Comparison of ENCODE assay signal across 9 cellular contexts in genomic region chr17:36721560-36722120, GRCh38.
DNase-seq lines count a peak whose midpoint lies in the region; ATAC-seq, FAIRE-seq and TF ChIP-seq lines count a peak whose summit lies in the region.
"Had no signal": no experiment of that assay in that cellular context is flagged by ENCODE, and none has a peak within 500 bp of the region (broad histone marks: within the 10 kb centered on the region; RNA-seq: fewer than 3 reads in every experiment).

No MANE protein-coding gene starts in this region.

- H3K9me1 ChIP-seq in endothelial cell of umbilical vein (replicated peaks; ENCODE audit: control insufficient read depth, extremely low read depth, insufficient read depth, low read length): no peaks in the 10 kb centered on the region

- H3K4me3 Mint-ChIP-seq in activated CD4-positive, alpha-beta T cell treated with anti-CD3 and anti-CD28 coated beads, Interleukin-2, amount 10 ng/mL, durations not matched to agents 24 days and 14 days: peak overlapping the region; percentile 80

- H3K79me2 ChIP-seq in endothelial cell of umbilical vein (ENCODE audit: control insufficient read depth, insufficient read depth, low read length): no peaks in the 10 kb centered on the region
- no peaks in the 10 kb centered on the region for H3K79me2 ChIP-seq in smooth muscle cell (ENCODE audit: low read depth)
- H3K79me2 ChIP-seq in mammary epithelial cell (ENCODE audit: insufficient read depth, low read length): no peaks in the 10 kb centered on the region

- TF ChIP-seq CTCF in endothelial cell of umbilical vein (IDR thresholded peaks at IDR 0.05; ENCODE audit: extremely low read depth in 1 of 2, insufficient read depth in 1 of 2, low read depth in 1 of 2, low read length in 2 of 2) (no peak), smooth muscle cell (IDR thresholded peaks at IDR 0.05; ENCODE audit: borderline replicate concordance, insufficient read depth, poor library complexity, severe bottlenecking) (no peak), mammary epithelial cell (conservative IDR thresholded peaks at IDR 0.05 in 1 of 2, IDR thresholded peaks at IDR 0.05 in 1 of 2; ENCODE audit: extremely low read depth in 1 of 2, insufficient read depth in 1 of 2, low read depth in 1 of 2, low read length in 2 of 2) (no peak)

- peak; percentile 72 for DNase-seq in activated CD4-positive, alpha-beta T cell treated with anti-CD3 and anti-CD28 coated beads, Interleukin-2, amount 10 ng/mL, durations not matched to agents 24 days and 14 days
- DNase-seq in activated CD4-positive, alpha-beta T cell treated with anti-CD3 and anti-CD28 coated beads for 48 hours: no peak
- DNase-seq in NCI-H748 treated with DMSO at 0.1 percent for 48 hours (lab: John Stamatoyannopoulos, UW) (peak; percentile 94), endothelial cell of umbilical vein (ENCODE audit: low read depth, low spot score) (peak; percentile 14), smooth muscle cell (lab: John Stamatoyannopoulos, UW; ENCODE audit: unreplicated experiment) (no peak), NCI-H82 (lab: John Stamatoyannopoulos, UW) (no peak), mammary epithelial cell (no peak)

- H3F3A ChIP-seq in smooth muscle cell (ENCODE audit: low read depth): no peaks in the 10 kb centered on the region

- no TSS peak for BruUV-seq in endothelial cell of umbilical vein (replicated peaks; lab: Mats Ljungman, UMichigan)
- no TSS peak for BruUV-seq in mammary epithelial cell (replicated peaks; lab: Mats Ljungman, UMichigan)

- intact Hi-C loops in activated CD4-positive, alpha-beta T cell treated with anti-CD3 and anti-CD28 coated beads, Interleukin-2, amount 10 ng/mL, durations not matched to agents 24 days and 14 days (cut with micrococcal nuclease): loop anchor here (2.0 to 10.0 kb wide), 3 partner anchors 44 to 227 kb away; partner anchors contain the start of genes AATF and GGNBP2
- intact Hi-C loops in endothelial cell of umbilical vein (cut with micrococcal nuclease) (no loop called here), mammary epithelial cell (cut with micrococcal nuclease) (no loop called here)

- CTCF ChIA-PET in endothelial cell of umbilical vein (lab: Charles Lee): no interaction called here
- CTCF ChIA-PET in mammary epithelial cell (lab: Charles Lee; ENCODE audit: low non-redundant PET): no interaction called here

- TF ChIP-seq POLR2A in endothelial cell of umbilical vein (IDR thresholded peaks at IDR 0.05; ENCODE audit: low read depth, low read length): no peak

- H3K4me1 ChIP-seq in endothelial cell of umbilical vein (ENCODE audit: control insufficient read depth, extremely low read depth, insufficient read depth, low read length) (peaks cover 7% of the 10 kb centered on the region), smooth muscle cell (ENCODE audit: low read depth) (peaks cover 22% of the 10 kb centered on the region), mammary epithelial cell (ENCODE audit: insufficient read depth, low read length) (no peaks in the 10 kb centered on the region)

- WGBS in smooth muscle cell (ENCODE audit: low lambda C conversion rate): 47% methylated on average over 8 of the region's 8 CpGs
- WGBS in mammary epithelial cell (ENCODE audit: low coverage, missing lambda C conversion rate): 66% methylated on average over 8 of the region's 8 CpGs

- peaks cover 46% of the 10 kb centered on the region for H3K4me1 Mint-ChIP-seq in activated CD4-positive, alpha-beta T cell treated with anti-CD3 and anti-CD28 coated beads, Interleukin-2, amount 10 ng/mL, durations not matched to agents 24 days and 14 days

- in situ Hi-C loops in mammary epithelial cell (cut with MboI; ENCODE audit: low sequenced_read_pairs in 2 of 2): no loop called here

- no peaks in the 10 kb centered on the region for H3K9me3 ChIP-seq in endothelial cell of umbilical vein (replicated peaks; ENCODE audit: control insufficient read depth, insufficient read depth, low read length)
- no peaks in the 10 kb centered on the region for H3K9me3 ChIP-seq in smooth muscle cell (replicated peaks; ENCODE audit: low read depth)
- no peaks in the 10 kb centered on the region for H3K9me3 ChIP-seq in mammary epithelial cell (replicated peaks; ENCODE audit: insufficient read depth, low read length)

- H3K36me3 Mint-ChIP-seq in activated CD4-positive, alpha-beta T cell treated with anti-CD3 and anti-CD28 coated beads, Interleukin-2, amount 10 ng/mL, durations not matched to agents 24 days and 14 days (ENCODE audit: low read depth): peaks cover 5% of the 10 kb centered on the region

- FAIRE-seq in endothelial cell of umbilical vein (lab: Jason Lieb, UNC): no peak
- FAIRE-seq: G401.6 had no signal

- ATAC-seq in GM19324 (IDR thresholded peaks at IDR 0.05; ENCODE audit: low FRiP score, unreplicated experiment): no peak

- dilution Hi-C loops in endothelial cell of umbilical vein (cut with MboI; ENCODE audit: extremely low pct_ligation_motif_present, low sequenced_read_pairs): no loop called here
- dilution Hi-C loops in mammary epithelial cell (cut with HindIII; ENCODE audit: low sequenced_read_pairs): loop anchor here (5.0 kb wide), 2 partner anchors 34 to 74 kb away; no protein-coding TSS in a partner anchor

- no peaks in the 10 kb centered on the region for H4K20me1 ChIP-seq in endothelial cell of umbilical vein (replicated peaks; ENCODE audit: control insufficient read depth, extremely low read depth, insufficient read depth, low read length)
- no peaks in the 10 kb centered on the region for H4K20me1 ChIP-seq in smooth muscle cell (ENCODE audit: low read depth)
- H4K20me1 ChIP-seq in mammary epithelial cell (ENCODE audit: insufficient read depth, low read length): no peaks in the 10 kb centered on the region

- peaks cover 2% of the 10 kb centered on the region for H3K9me3 Mint-ChIP-seq in activated CD4-positive, alpha-beta T cell treated with anti-CD3 and anti-CD28 coated beads, Interleukin-2, amount 10 ng/mL, durations not matched to agents 24 days and 14 days

- no peaks in the 10 kb centered on the region for H3K36me3 ChIP-seq in endothelial cell of umbilical vein (ENCODE audit: control insufficient read depth in 2 of 2, extremely low read depth in 1 of 2, insufficient read depth in 2 of 2, low read length in 2 of 2)
- no peaks in the 10 kb centered on the region for H3K36me3 ChIP-seq in smooth muscle cell (ENCODE audit: low read depth)
- no peaks in the 10 kb centered on the region for H3K36me3 ChIP-seq in mammary epithelial cell (ENCODE audit: insufficient read depth, low read length)

- peak overlapping the region; percentile 14 for H2AFZ ChIP-seq in endothelial cell of umbilical vein (ENCODE audit: low read depth, low read length)
- H2AFZ ChIP-seq in smooth muscle cell (ENCODE audit: low read depth): peak overlapping the region; percentile 97
- no peak overlapping the region for H2AFZ ChIP-seq in mammary epithelial cell (ENCODE audit: low read depth, low read length)

- H3K4me3 ChIP-seq in endothelial cell of umbilical vein (replicated peaks in 1 of 3; ENCODE audit: insufficient read depth in 1 of 3, low read depth in 1 of 3, low read length in 3 of 3): no peak overlapping the region
- peak overlapping the region; percentile 57 for H3K4me3 ChIP-seq in smooth muscle cell
- H3K4me3 ChIP-seq in mammary epithelial cell (replicated peaks in 1 of 3; ENCODE audit: insufficient read depth in 1 of 3, low read depth in 2 of 3, low read length in 3 of 3): no peak overlapping the region

- POLR2A ChIA-PET in endothelial cell of umbilical vein (lab: Charles Lee): no interaction called here

- H3K27ac ChIP-seq in endothelial cell of umbilical vein (ENCODE audit: insufficient read depth, low read depth, low read length) (no peak overlapping the region), smooth muscle cell (ENCODE audit: low read depth) (no peak overlapping the region), mammary epithelial cell (ENCODE audit: insufficient read depth, low read depth, low read length) (no peak overlapping the region)

- H3K4me2 ChIP-seq in endothelial cell of umbilical vein (ENCODE audit: insufficient read depth, low read length) (peak overlapping the region; percentile 55), smooth muscle cell (peak overlapping the region; percentile 98), mammary epithelial cell (ENCODE audit: insufficient read depth, low read depth, low read length) (no peak overlapping the region)

- H3K27me3 Mint-ChIP-seq in activated CD4-positive, alpha-beta T cell treated with anti-CD3 and anti-CD28 coated beads, Interleukin-2, amount 10 ng/mL, durations not matched to agents 24 days and 14 days: no peaks in the 10 kb centered on the region

- H3K27me3 ChIP-seq in endothelial cell of umbilical vein (ENCODE audit: control insufficient read depth in 2 of 2, insufficient read depth in 2 of 2, low read length in 2 of 2): peaks cover 3 to 20% of the 10 kb centered on the region in 2 experiments
- no peaks in the 10 kb centered on the region for H3K27me3 ChIP-seq in smooth muscle cell (ENCODE audit: low read depth)
- H3K27me3 ChIP-seq in mammary epithelial cell (ENCODE audit: insufficient read depth, low read length): peaks cover 3% of the 10 kb centered on the region

- H3K27ac Mint-ChIP-seq in activated CD4-positive, alpha-beta T cell treated with anti-CD3 and anti-CD28 coated beads, Interleukin-2, amount 10 ng/mL, durations not matched to agents 24 days and 14 days: peak overlapping the region; percentile 99

- H3K9ac ChIP-seq in endothelial cell of umbilical vein (replicated peaks; ENCODE audit: extremely low read depth, insufficient read depth, low read length) (no peak overlapping the region), smooth muscle cell (ENCODE audit: low read depth) (no peak overlapping the region), mammary epithelial cell (ENCODE audit: insufficient read depth, low read length) (no peak overlapping the region)

TF ChIP-seq in endothelial cell of umbilical vein, 7 proteins besides CTCF, POLR2A, EP300 and RAD21:
- TF ChIP-seq FOS (IDR thresholded peaks at IDR 0.05; ENCODE audit: borderline replicate concordance, insufficient read depth, low read length) (no peak), JUN (IDR thresholded peaks at IDR 0.05; ENCODE audit: borderline replicate concordance, insufficient read depth, insufficient read length, low read depth) (no peak), EZH2 (IDR thresholded peaks at IDR 0.05; ENCODE audit: borderline replicate concordance, low read depth, low read length, severe bottlenecking) (no peak)

Comparison
In these comparisons a context has a peak if more than half of its experiments do, and no peak if none do; other contexts are left out.
1. DNase-seq: peak in activated CD4-positive, alpha-beta T cell treated with anti-CD3 and anti-CD28 coated beads, Interleukin-2, amount 10 ng/mL, durations not matched to agents 24 days and 14 days (single experiment), NCI-H748 treated with DMSO at 0.1 percent for 48 hours (single experiment) and endothelial cell of umbilical vein (single experiment); none in activated CD4-positive, alpha-beta T cell treated with anti-CD3 and anti-CD28 coated beads for 48 hours (single experiment), smooth muscle cell (single experiment), NCI-H82 (single experiment) and mammary epithelial cell (single experiment).